ENCODE assay signal across 2 cellular contexts in genomic region chr16:7344806-7345416, GRCh38.
TF ChIP-seq lines count a peak whose summit lies in the region.

No MANE protein-coding gene starts in this region.

TF ChIP-seq in SK-N-SH, 30 proteins besides CTCF, POLR2A, EP300 and RAD21 (continued from another document):
- TF ChIP-seq RFX5 (IDR thresholded peaks at IDR 0.05; ENCODE audit: low read length) (no peak), CHD2 (IDR thresholded peaks at IDR 0.05; ENCODE audit: low read length, partially characterized antibody) (no peak), ELF1 (IDR thresholded peaks at IDR 0.05) (no peak), SIN3A (IDR thresholded peaks at IDR 0.05; ENCODE audit: borderline replicate concordance, low read depth, low read length) (no peak), GATA2 (CRISPR knock-in tag; IDR thresholded peaks at IDR 0.05) (no peak), NFIC (IDR thresholded peaks at IDR 0.05; ENCODE audit: borderline replicate concordance) (no peak), POLR2AphosphoS5 (IDR thresholded peaks at IDR 0.05; ENCODE audit: low read depth, low read length) (no peak)
- TF ChIP-seq, protein P1, sequence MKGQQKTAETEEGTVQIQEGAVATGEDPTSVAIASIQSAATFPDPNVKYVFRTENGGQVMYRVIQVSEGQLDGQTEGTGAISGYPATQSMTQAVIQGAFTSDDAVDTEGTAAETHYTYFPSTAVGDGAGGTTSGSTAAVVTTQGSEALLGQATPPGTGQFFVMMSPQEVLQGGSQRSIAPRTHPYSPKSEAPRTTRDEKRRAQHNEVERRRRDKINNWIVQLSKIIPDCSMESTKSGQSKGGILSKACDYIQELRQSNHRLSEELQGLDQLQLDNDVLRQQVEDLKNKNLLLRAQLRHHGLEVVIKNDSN (IDR thresholded peaks at IDR 0.05; ENCODE audit: borderline replicate concordance, low read depth): no peak

TF ChIP-seq in SK-N-SH treated with all-trans-retinoic acid at 6 μM for 48 hours, 23 proteins besides CTCF, POLR2A, EP300 and RAD21 (continued from another document):
- TF ChIP-seq, protein P2, sequence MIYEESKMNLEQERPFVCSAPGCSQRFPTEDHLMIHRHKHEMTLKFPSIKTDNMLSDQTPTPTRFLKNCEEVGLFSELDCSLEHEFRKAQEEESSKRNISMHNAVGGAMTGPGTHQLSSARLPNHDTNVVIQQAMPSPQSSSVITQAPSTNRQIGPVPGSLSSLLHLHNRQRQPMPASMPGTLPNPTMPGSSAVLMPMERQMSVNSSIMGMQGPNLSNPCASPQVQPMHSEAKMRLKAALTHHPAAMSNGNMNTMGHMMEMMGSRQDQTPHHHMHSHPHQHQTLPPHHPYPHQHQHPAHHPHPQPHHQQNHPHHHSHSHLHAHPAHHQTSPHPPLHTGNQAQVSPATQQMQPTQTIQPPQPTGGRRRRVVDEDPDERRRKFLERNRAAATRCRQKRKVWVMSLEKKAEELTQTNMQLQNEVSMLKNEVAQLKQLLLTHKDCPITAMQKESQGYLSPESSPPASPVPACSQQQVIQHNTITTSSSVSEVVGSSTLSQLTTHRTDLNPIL (CRISPR knock-in tag; IDR thresholded peaks at IDR 0.05; ENCODE audit: low read depth): no peak
- no peak for TF ChIP-seq GLIS3 (CRISPR knock-in tag; IDR thresholded peaks at IDR 0.05)
